Comparison of ENCODE assay signal across 8 cellular contexts in the genomic region with DNA sequence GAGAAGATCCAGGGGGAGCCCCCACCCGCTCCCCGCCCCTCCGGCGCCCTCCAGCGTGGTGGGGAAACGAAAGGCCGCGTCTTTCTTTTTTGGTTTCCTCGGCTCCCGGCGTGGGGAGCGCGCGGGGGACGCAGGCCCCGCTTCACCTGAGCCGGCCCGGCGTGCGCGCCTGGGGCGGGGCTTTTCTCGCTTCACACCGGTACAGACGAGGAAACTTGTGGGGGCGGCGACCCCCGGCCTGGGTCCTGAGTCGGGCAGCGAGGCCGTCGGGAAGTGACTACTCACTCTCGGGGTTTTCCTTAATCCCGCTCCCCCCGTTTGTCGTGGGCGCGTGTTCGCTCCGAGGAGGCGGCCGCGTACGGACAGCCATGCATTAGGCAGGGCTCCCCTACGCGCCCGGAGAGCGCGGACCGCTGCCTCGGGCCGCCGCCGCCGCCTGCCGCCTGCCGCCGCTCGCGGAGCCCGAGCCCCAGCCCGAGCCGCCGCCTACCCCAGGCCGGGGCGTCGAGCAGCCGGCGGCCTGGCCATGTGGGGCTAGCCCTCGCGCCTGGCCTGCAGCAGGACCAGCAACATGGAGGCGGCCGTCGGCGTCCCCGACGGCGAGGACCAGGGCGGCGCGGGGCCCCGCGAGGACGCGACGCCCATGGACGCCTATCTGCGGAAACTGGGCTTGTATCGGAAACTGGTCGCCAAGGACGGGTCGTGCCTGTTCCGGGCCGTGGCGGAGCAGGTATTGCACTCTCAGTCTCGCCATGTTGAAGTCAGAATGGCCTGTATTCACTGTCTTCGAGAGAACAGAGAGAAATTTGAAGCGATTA. TPM values are rescaled to one million over a fixed set of nuclear protein-coding genes. Genes with fewer than 3 reads are reported as not detected.
DNase-seq lines count a peak whose midpoint lies in the region; ATAC-seq, FAIRE-seq and TF ChIP-seq lines count a peak whose summit lies in the region.
"Not testable (repeated sequence)": the region's sequence is repeated elsewhere in the genome, so short reads cannot be mapped to it uniquely, and the experiment has no call there.

No MANE protein-coding gene starts in this region.

- H3K79me2 ChIP-seq in K562 (ENCODE audit: control insufficient read depth, insufficient read depth, low read length) = not testable (repeated sequence)

- not testable (repeated sequence) for H3K27me3 ChIP-seq in CD4-positive, CD25-positive, alpha-beta regulatory T cell (ENCODE audit: control insufficient read depth, insufficient read depth, low read length); K562 (ENCODE audit: control insufficient read depth in 2 of 2, insufficient read depth in 2 of 2, low read length in 2 of 2); psoas muscle (ENCODE audit: insufficient read depth in 3 of 3, low read length in 2 of 3)

- peaks cover 36 to 49% (median 46%) of the 10 kb centered on the region in 4 donors for H3K4me1 Mint-ChIP-seq in CD4-positive, CD25-positive, alpha-beta regulatory T cell
- peaks cover 26% of the 10 kb centered on the region for H3K4me1 Mint-ChIP-seq in T-helper 2 cell treated with Interferon-gamma antibody and Interleukin-4, amounts not matched to agents 5 μg/mL and 100 μg/mL, for 36 hours (ENCODE audit: low read depth)

- H2AFZ ChIP-seq in K562 (ENCODE audit: low read depth, low read length) = not testable (repeated sequence)

- CTCF ChIA-PET in K562 (lab: Yijun Ruan, JAX; ENCODE audit: low intra/inter-chr PET ratio) = interaction anchor here (0.7 kb wide), 1 partner anchor 50 kb away, joined by 3 read pairs; no protein-coding TSS in a partner anchor

- not testable (repeated sequence) for TF ChIP-seq POLR2A in K562 (conservative IDR thresholded peaks at IDR 0.05)

- H3K4me3 Mint-ChIP-seq in CD4-positive, CD25-positive, alpha-beta regulatory T cell = peak overlapping the region; percentile 36 to 68 (median 66)
- H3K4me3 Mint-ChIP-seq in T-helper 2 cell treated with Interferon-gamma antibody and Interleukin-4, amounts not matched to agents 5 μg/mL and 100 μg/mL, for 36 hours = peak overlapping the region; percentile 51

- H4K20me1 ChIP-seq in K562 (replicated peaks; ENCODE audit: control insufficient read depth, insufficient read depth, low read length) = not testable (repeated sequence)

- POLR2A ChIA-PET in K562 (lab: Yijun Ruan, JAX) = not testable (repeated sequence)

- not testable (repeated sequence) for H3K4me2 ChIP-seq in K562 (ENCODE audit: insufficient read depth, low read length)

- DNase-seq in CD4-positive, CD25-positive, alpha-beta regulatory T cell = peak in 1 of 3 donors; percentile 4
- peak; percentile 5 for DNase-seq in T-helper 2 cell treated with Interferon-gamma antibody and Interleukin-4, amounts not matched to agents 5 μg/mL and 100 μg/mL, for 36 hours (ENCODE audit: low spot score)
- peak; percentile 45 for DNase-seq in activated T-cell treated with anti-CD3 and anti-CD28 coated beads, Interleukin-2, amount 50 U/mL, for 1 hour
- not testable (repeated sequence) for DNase-seq in K562 (ENCODE audit: extremely low read depth in 1 of 4, low spot score in 3 of 4); psoas muscle
- peak; percentile 64 for DNase-seq in Right ventricle myocardium inferior (ENCODE audit: missing footprints)
- DNase-seq in stimulated activated CD8-positive, alpha-beta memory T cell treated with anti-CD3 and anti-CD28 coated beads, Interleukin-4, amount 100 ng/mL, for 24 hours (ENCODE audit: low read depth) = peak; percentile 7

- not testable (repeated sequence) for TF ChIP-seq CTCF in K562 (IDR thresholded peaks at IDR 0.05 in 2 of 3, conservative IDR thresholded peaks at IDR 0.05 in 1 of 3; ENCODE audit: insufficient read depth in 2 of 3, low read depth in 1 of 3, low read length in 3 of 3); psoas muscle (IDR thresholded peaks at IDR 0.05)

- BruUV-seq in K562 (replicated peaks; lab: Mats Ljungman, UMichigan) = not testable (repeated sequence)

- ATAC-seq in CD4-positive, CD25-positive, alpha-beta regulatory T cell (ENCODE audit: low read depth in 2 of 2) = peak; percentile 69 to 71
- ATAC-seq in GM21423 (IDR thresholded peaks at IDR 0.05; ENCODE audit: unreplicated experiment) = peak; percentile 48
- 0 out of 3 replicates have a peak, but pooled peaks have one; percentile 32 for ATAC-seq in K562
- peak; percentile 10 for ATAC-seq in Right ventricle myocardium inferior
- ATAC-seq in psoas muscle = peak in 1 of 4 donors; percentile 37

- H3K27ac ChIP-seq in CD4-positive, CD25-positive, alpha-beta regulatory T cell (ENCODE audit: insufficient read depth, low read length, poor library complexity, severe bottlenecking); K562 (ENCODE audit: extremely low read depth, low read depth, low read length); psoas muscle: not testable (repeated sequence)

- peak overlapping the region in 1 of 3 donors; percentile 26 for H3K27ac Mint-ChIP-seq in CD4-positive, CD25-positive, alpha-beta regulatory T cell
- not testable (repeated sequence) for H3K27ac Mint-ChIP-seq in T-helper 2 cell treated with Interferon-gamma antibody and Interleukin-4, amounts not matched to agents 5 μg/mL and 100 μg/mL, for 36 hours

- H3K9me1 ChIP-seq in K562 (ENCODE audit: control insufficient read depth, insufficient read depth, low read length) = not testable (repeated sequence)

- H3K4me1 ChIP-seq in CD4-positive, CD25-positive, alpha-beta regulatory T cell (ENCODE audit: control insufficient read depth, insufficient read depth, low read length, poor library complexity, severe bottlenecking); K562 (replicated peaks in 1 of 2; ENCODE audit: control insufficient read depth in 2 of 2, insufficient read depth in 2 of 2, low read length in 2 of 2); psoas muscle: not testable (repeated sequence)

- H3K4me3 ChIP-seq in CD4-positive, CD25-positive, alpha-beta regulatory T cell (ENCODE audit: low read depth, low read length); K562: not testable (repeated sequence)
- peak overlapping the region; percentile 18 for H3K4me3 ChIP-seq in psoas muscle

- intact Hi-C loops in K562 (cut with micrococcal nuclease); Right ventricle myocardium inferior (cut with DNase I); psoas muscle (cut with DNase I): not testable (repeated sequence)

- WGBS in K562 (ENCODE audit: insufficient coverage, low coverage, missing lambda C conversion rate) = 13% methylated on average over 4 of the region's 98 CpGs
- WGBS in psoas muscle, 3 donors = 66 to 73% (median 70%) methylated on average over 87 to 98 of the region's 98 CpGs

- not testable (repeated sequence) for TF ChIP-seq RAD21 in K562 (CRISPR knock-in tag; conservative IDR thresholded peaks at IDR 0.05 in 1 of 2, IDR thresholded peaks at IDR 0.05 in 1 of 2)

- not testable (repeated sequence) for H3K9me3 ChIP-seq in CD4-positive, CD25-positive, alpha-beta regulatory T cell (ENCODE audit: control insufficient read depth in 2 of 2, low read length in 2 of 2); K562 (replicated peaks; ENCODE audit: control insufficient read depth, insufficient read depth, low read depth, low read length); psoas muscle

- H3K9me3 Mint-ChIP-seq in CD4-positive, CD25-positive, alpha-beta regulatory T cell; T-helper 2 cell treated with Interferon-gamma antibody and Interleukin-4, amounts not matched to agents 5 μg/mL and 100 μg/mL, for 36 hours: not testable (repeated sequence)

- FAIRE-seq in K562 (lab: Jason Lieb, UNC) = not testable (repeated sequence)

- not testable (repeated sequence) for H3K36me3 ChIP-seq in CD4-positive, CD25-positive, alpha-beta regulatory T cell (ENCODE audit: control insufficient read depth, insufficient read depth, low read length); K562 (ENCODE audit: control insufficient read depth, insufficient read depth, low read length); psoas muscle (ENCODE audit: insufficient read depth in 1 of 2, low read depth in 1 of 2)

- H3K9ac ChIP-seq in K562 (ENCODE audit: insufficient read depth in 1 of 2, low read depth in 2 of 2, low read length in 2 of 2) = not testable (repeated sequence)

- H3K36me3 Mint-ChIP-seq in CD4-positive, CD25-positive, alpha-beta regulatory T cell = peaks cover 35% of the 10 kb centered on the region
- H3K36me3 Mint-ChIP-seq in T-helper 2 cell treated with Interferon-gamma antibody and Interleukin-4, amounts not matched to agents 5 μg/mL and 100 μg/mL, for 36 hours (ENCODE audit: low read depth) = peaks cover 37% of the 10 kb centered on the region

- TF ChIP-seq EP300 in K562 (IDR thresholded peaks at IDR 0.05; ENCODE audit: low read length) = not testable (repeated sequence)

- H3K27me3 Mint-ChIP-seq in CD4-positive, CD25-positive, alpha-beta regulatory T cell; T-helper 2 cell treated with Interferon-gamma antibody and Interleukin-4, amounts not matched to agents 5 μg/mL and 100 μg/mL, for 36 hours (ENCODE audit: low read depth): not testable (repeated sequence)

- in situ Hi-C loops in K562 (cut with MboI) = not testable (repeated sequence)

RNA-seq across cellular contexts. Expression of a gene that starts 34.3 kb away (rescaled TPM):
- 16.1 TPM for total RNA-seq in CD4-positive, CD25-positive, alpha-beta regulatory T cell
- 10 to 100 TPM in 1 of 4 donors, 1 to 10 TPM in 3; 5.2 to 11.3 (median 6.4) TPM for polyA plus RNA-seq in CD4-positive, CD25-positive, alpha-beta regulatory T cell
- 0.12 and 0.77 TPM in 2 replicates for total RNA-seq in K562 (2011; cell fraction: chromatin; rRNA removed; ENCODE audit: low replicate concordance)
- total RNA-seq in K562 (2011; cell fraction: nucleolus; rRNA removed) = 0.13 TPM in 1 of 2 replicates, not detected in the other
- 0.15 and 0.22 TPM in 2 replicates for total RNA-seq in K562 (2011; cell fraction: nucleoplasm; rRNA removed)
- total RNA-seq in K562 (2014; rRNA removed) = 0.29 and 0.64 TPM in 2 replicates
- 0.87 and 1.6 TPM in 2 replicates for total RNA-seq in K562 (2014; rRNA removed; fragmentation: Illumina TruSeq; extraction: Trizol)
- total RNA-seq in K562 (2015; rRNA removed; fragmentation: Illumina TruSeq; extraction: Trizol) = 0.79 and 1.7 TPM in 2 replicates
- 1.6 and 2.5 TPM in 2 replicates for total RNA-seq in K562 (2021)
- 0.14 and 0.40 TPM in 2 replicates for polyA plus RNA-seq in K562 (2011; rRNA removed)
- polyA plus RNA-seq in K562 (2011; cell fraction: cytosol; rRNA removed) = 0.10 and 0.19 TPM in 2 replicates
- polyA plus RNA-seq in K562 (2011; cell fraction: nucleus; rRNA removed) = 0.11 and 0.24 TPM in 2 replicates
- 1.1 and 2.4 TPM in 2 replicates for polyA plus RNA-seq in K562 (2012)
- 1.4 and 1.7 TPM in 2 replicates for polyA plus RNA-seq in K562 (2014; fragmentation: Illumina TruSeq; extraction: Trizol)
- 1 to 10 TPM in 1 of 2 experiments, under 1 TPM in 1; 0.99 to 1.5 TPM for polyA plus RNA-seq in K562 (2014; fragmentation: Nextera tagmentation; extraction: Ambion mirVana)
- polyA plus RNA-seq in K562 (2014; rRNA removed) = 1.5 and 1.6 TPM in 2 replicates
- 0.15 and 0.32 TPM in 2 replicates for polyA minus RNA-seq in K562 (2011; rRNA and poly(A)+ RNA removed)
- polyA minus RNA-seq in K562 (2011; cell fraction: cytosol; rRNA and poly(A)+ RNA removed) = 0.29 TPM in 1 of 2 replicates, not detected in the other
- polyA minus RNA-seq in K562 (2011; cell fraction: nucleus; rRNA and poly(A)+ RNA removed) = 0.13 TPM in 1 of 2 replicates, not detected in the other
- total RNA-seq in Right ventricle myocardium inferior = 5.5 TPM
- total RNA-seq in psoas muscle = 1 to 10 TPM; 2.6 to 4.0 (median 3.5) TPM
- 1 to 10 TPM in 2 of 3 donors, under 1 TPM in 1; 0.83 to 1.7 (median 1.3) TPM for polyA plus RNA-seq in psoas muscle
